8 cellular contexts compared by ENCODE assay signal in genomic region chr12:6953417-6954315, GRCh38. TPM values are rescaled to one million over a fixed set of nuclear protein-coding genes. Genes with fewer than 3 reads are reported as not detected.
DNase-seq lines count a peak whose midpoint lies in the region; ATAC-seq lines count a peak whose summit lies in the region.

No MANE protein-coding gene starts in this region.

- H3K4me3 ChIP-seq in mesodermal cell (ENCODE audit: extremely low read depth, insufficient read depth, low read length, poor library complexity, severe bottlenecking) = no peak overlapping the region

- H3K27ac ChIP-seq in angular gyrus (ENCODE audit: low read depth, low read length) = peak overlapping the region; percentile 67
- H3K27ac ChIP-seq in mesodermal cell (ENCODE audit: low read depth, low read length, severe bottlenecking) = peak overlapping the region; percentile 53

- H3K9me3 ChIP-seq in mesodermal cell (ENCODE audit: control insufficient read depth, low read length) = no peaks in the 10 kb centered on the region

- POLR2A ChIA-PET in T-cell (lab: Charles Lee) = interaction anchor here in 1 of 2 donors (0.6 kb wide), 1 partner anchor 13 kb away, joined by 3 read pairs; no protein-coding TSS in a partner anchor

- CTCF ChIA-PET in T-cell (lab: Charles Lee) = interaction anchor here (0.6 to 1.8 kb wide), 7 partner anchors 8 to 90 kb away, joined by 3 to 8 read pairs (median 4); partner anchors contain the start of genes C12orf57 (in 1 of the 2) and RNU7-1 (in 1 of the 2)

- H3K4me1 Mint-ChIP-seq in T-cell = peaks cover 79 to 86% (median 85%) of the 10 kb centered on the region in 3 donors

- peaks cover 42% of the 10 kb centered on the region for H3K4me1 ChIP-seq in mesodermal cell (ENCODE audit: control insufficient read depth, insufficient read depth, low read length, poor library complexity, severe bottlenecking)

- H3K36me3 Mint-ChIP-seq in T-cell = peaks cover 31% of the 10 kb centered on the region

- no peaks in the 10 kb centered on the region for H3K9me3 Mint-ChIP-seq in T-cell

- WGBS in mesodermal cell (ENCODE audit: insufficient coverage in 2 of 2), 2 experiments = 80 to 88% methylated on average over 13 to 16 of the region's 24 CpGs

- H3K4me3 Mint-ChIP-seq in T-cell = peak overlapping the region; percentile 88 to 98 (median 91)

- DNase-seq in T-cell (peak in 26 of 34 experiments; percentile 33 to 70 (median 52)), hepatic stellate cell (ENCODE audit: low spot score) (no peak), SW480 (ENCODE audit: low spot score) (no peak)
- peak; percentile 81 for DNase-seq in stimulated activated naive CD4-positive, alpha-beta T cell treated with Interleukin-2 at 50 U/mL for 16 hours (lab: John Stamatoyannopoulos, UW)

- no peaks in the 10 kb centered on the region for H3K27me3 Mint-ChIP-seq in T-cell

- ATAC-seq in GM18873 (IDR thresholded peaks at IDR 0.05; ENCODE audit: low FRiP score, unreplicated experiment) (peak; percentile 40), HG03025 (IDR thresholded peaks at IDR 0.05; ENCODE audit: low FRiP score, unreplicated experiment) (peak; percentile 47), T-cell (replicated peaks in 1 of 4) (peak; percentile 32 to 48 (median 40))

- peak overlapping the region; percentile 97 to 100 for H3K27ac Mint-ChIP-seq in T-cell

- no peaks in the 10 kb centered on the region for H3K36me3 ChIP-seq in mesodermal cell (ENCODE audit: control insufficient read depth, insufficient read depth, low read length)

RNA-seq across cellular contexts. Expression of gene PTPN6, which starts 2.5 kb away (rescaled TPM):
- total RNA-seq in T-cell = 100 to 1,000 TPM; 176 to 237 (median 224) TPM
- polyA plus RNA-seq in mesodermal cell (2013, experiment 1 of 2) = 10.3 TPM
- polyA plus RNA-seq in mesodermal cell (2013, experiment 2 of 2) = 6.5 TPM

RNA-seq across cellular contexts. Expression of gene C12orf57, which starts 9.8 kb away (rescaled TPM):
- 100 to 1,000 TPM; 256 to 466 (median 412) TPM for total RNA-seq in T-cell
- polyA plus RNA-seq in mesodermal cell (2013, experiment 1 of 2) = 256 TPM
- 197 TPM for polyA plus RNA-seq in mesodermal cell (2013, experiment 2 of 2)

RNA-seq across cellular contexts. Expression of gene RNU7-1, which starts 10.1 kb away (rescaled TPM):
- not detected for total RNA-seq in T-cell
- polyA plus RNA-seq in mesodermal cell (2013, experiment 1 of 2) = not detected
- not detected for polyA plus RNA-seq in mesodermal cell (2013, experiment 2 of 2)

RNA-seq across cellular contexts. Expression of gene PHB2, which starts 16.8 kb away (rescaled TPM):
- 100 to 1,000 TPM; 144 to 168 (median 154) TPM for total RNA-seq in T-cell
- 267 TPM for polyA plus RNA-seq in mesodermal cell (2013, experiment 1 of 2)
- 253 TPM for polyA plus RNA-seq in mesodermal cell (2013, experiment 2 of 2)

RNA-seq across cellular contexts. Expression of gene EMG1, which starts 17.0 kb away (rescaled TPM):
- total RNA-seq in T-cell = 10 to 100 TPM; 33.6 to 64.5 (median 58.7) TPM
- 31.8 TPM for polyA plus RNA-seq in mesodermal cell (2013, experiment 1 of 2)
- 32.2 TPM for polyA plus RNA-seq in mesodermal cell (2013, experiment 2 of 2)

Comparison
In these comparisons a context has a peak if more than half of its experiments do, and no peak if none do; other contexts are left out.
1. DNase-seq: peak in T-cell (26 of 34) and stimulated activated naive CD4-positive, alpha-beta T cell treated with Interleukin-2 at 50 U/mL for 16 hours (single experiment); none in hepatic stellate cell (single experiment) and SW480 (single experiment).
2. Peak in every context shown above with its lines, with median percentiles within 50 percentile points of each other: ATAC-seq.